ENCODE assay signal across 1 cellular context in genomic region chr4:59240030-59240429, GRCh38.
TF ChIP-seq lines count a peak whose summit lies in the region.

No MANE protein-coding gene starts in this region.

TF ChIP-seq in GM23338, 12 proteins besides CTCF, POLR2A, EP300 and RAD21 (continued from another document):
- TF ChIP-seq ZNF462 (CRISPR knock-in tag; IDR thresholded peaks at IDR 0.05) (no peak), ETS1 (IDR thresholded peaks at IDR 0.05) (no peak), EZH2 (IDR thresholded peaks at IDR 0.05; ENCODE audit: low read depth, unreplicated experiment) (no peak), NANOG (IDR thresholded peaks at IDR 0.05; ENCODE audit: borderline replicate concordance) (no peak), ZNF331 (CRISPR knock-in tag; IDR thresholded peaks at IDR 0.05; ENCODE audit: low read depth) (no peak), CREB1 (CRISPR knock-in tag; IDR thresholded peaks at IDR 0.05; ENCODE audit: low read depth) (no peak)
